Comparison of ENCODE assay signal across 8 cellular contexts in the genomic region with DNA sequence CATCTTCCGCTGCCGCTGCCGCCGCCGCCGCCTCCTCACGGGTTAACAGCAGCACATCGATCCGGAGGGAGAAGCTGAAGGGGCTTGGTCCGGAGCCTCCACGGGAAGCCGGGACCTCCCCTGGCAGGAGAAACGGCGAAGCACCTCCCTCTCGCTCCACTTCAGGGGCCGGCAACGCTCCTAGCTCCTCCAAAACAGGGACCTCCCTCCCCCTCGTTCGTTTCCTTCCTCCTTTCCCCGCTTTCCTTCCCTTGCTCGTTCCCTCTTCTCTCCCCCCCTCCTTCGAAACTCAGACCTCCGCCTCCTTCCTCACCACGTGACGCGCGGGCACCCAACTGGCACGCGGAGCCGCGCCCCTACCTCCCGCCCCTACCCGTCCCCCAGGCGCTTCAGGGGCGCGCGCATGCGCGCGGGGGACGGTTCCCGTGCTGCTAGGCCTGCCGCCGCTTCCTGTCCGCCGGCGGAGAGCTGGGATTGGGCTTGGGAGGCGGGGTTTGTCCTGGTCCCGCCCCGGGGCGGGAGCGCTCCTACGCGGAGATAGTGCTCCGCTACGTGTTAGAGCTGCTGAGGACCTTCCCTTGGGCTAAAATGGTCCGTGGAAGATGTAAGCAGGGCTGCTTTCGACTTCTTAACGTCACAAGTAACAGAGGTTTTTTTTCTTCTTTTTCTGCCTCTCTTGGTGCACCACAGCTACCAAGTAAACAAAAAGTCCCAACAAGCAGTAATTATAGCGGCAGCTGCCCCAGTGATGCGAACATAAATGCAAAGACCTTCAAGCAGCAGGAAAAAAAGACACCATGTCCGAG. TPM values are rescaled to one million over a fixed set of nuclear protein-coding genes. Genes with fewer than 3 reads are reported as not detected.
DNase-seq lines count a peak whose midpoint lies in the region; FAIRE-seq and TF ChIP-seq lines count a peak whose summit lies in the region.

Gene ADAM10 (minus strand): TSS at position 176 of the 806 bp plus-strand sequence. CDS start 173 bp downstream, at position 3.

- H3K36me3 ChIP-seq in HEK293 (ENCODE audit: control insufficient read depth in 2 of 2, insufficient read depth in 1 of 2, low read length in 2 of 2) (no peaks in the 10 kb centered on the region), neutrophil (no peaks in the 10 kb centered on the region)

- no peaks in the 10 kb centered on the region for H3K27me3 ChIP-seq in neutrophil

- FAIRE-seq in frontal cortex (lab: Jason Lieb, UNC) = no peak

- peak within 1 kb of the TSS; percentile 93 for H3K27ac ChIP-seq in HEK293 (ENCODE audit: extremely low read depth, low read depth, low read length)
- H3K27ac ChIP-seq in neutrophil = peak within 1 kb of the TSS; percentile 93
- H3K27ac ChIP-seq in substantia nigra (ENCODE audit: low read depth, low read length, poor library complexity, severe bottlenecking) = peak within 1 kb of the TSS; percentile 96

- in situ Hi-C loops in SK-MEL-5 (cut with HindIII; ENCODE audit: low pct_unique_long_range_greater_than_20kb, low sequenced_read_pairs) = no loop called here

- H3K9me3 ChIP-seq in HEK293 (ENCODE audit: control insufficient read depth, insufficient read depth, low read depth, low read length) (no peaks in the 10 kb centered on the region), neutrophil (no peaks in the 10 kb centered on the region)

- H3K4me1 ChIP-seq in HEK293 (ENCODE audit: control insufficient read depth, insufficient read depth, low read length) (0 out of 2 replicates have a peak, but pooled peaks cover 6% of the 10 kb centered on the region), neutrophil (ENCODE audit: control insufficient read depth in 1 of 2, insufficient read depth in 1 of 2, low read depth in 1 of 2, low read length in 1 of 2) (peaks cover 34% of the 10 kb centered on the region in 2 experiments)

- DNase-seq in GDM1 (lab: John Stamatoyannopoulos, UW) = peak; percentile 100
- DNase-seq in MV-4-11 (lab: John Stamatoyannopoulos, UW) = peak; percentile 99
- peak; percentile 97 for DNase-seq in SK-MEL-5 (ENCODE audit: low read depth, low spot score)
- DNase-seq in activated naive CD4-positive, alpha-beta T cell treated with Interleukin-2 at 50 U/mL for 16 hours = peak; percentile 99
- peak; percentile 95 to 98 for DNase-seq in frontal cortex (ENCODE audit: low spot score in 2 of 2)
- DNase-seq in substantia nigra (lab: John Stamatoyannopoulos, UW) = peak; percentile 92 to 100 (median 99)

- POLR2A ChIA-PET in HEK293 (lab: Yijun Ruan, JAX) = interaction anchor here (0.6 to 5.1 kb wide), 7 partner anchors 17 to 418 kb away, joined by 3 to 62 read pairs (median 3); partner anchors contain the start of genes MINDY2 and SLTM

- TF ChIP-seq CTCF in HEK293 (tag by site-specific recombination; IDR thresholded peaks at IDR 0.05) (no peak), neutrophil (IDR thresholded peaks at IDR 0.05) (peak; percentile 42)

- CTCF ChIA-PET in HEK293 (lab: Yijun Ruan, JAX) = interaction anchor here (0.6 to 1.4 kb wide), 4 partner anchors 11 to 439 kb away, joined by 3 to 5 read pairs (median 4); partner anchors contain the start of gene MINDY2

- H3K4me3 ChIP-seq in HEK293 (ENCODE audit: low read depth, low read length) = peak within 1 kb of the TSS; percentile 87
- H3K4me3 ChIP-seq in neutrophil (ENCODE audit: low read depth in 1 of 2, low read length in 1 of 2) = peak within 1 kb of the TSS; percentile 96 to 99

TF ChIP-seq in HEK293, 187 proteins besides CTCF, POLR2A, EP300 and RAD21 (continues in another document):
- no peak for TF ChIP-seq ZNF157 (tag by site-specific recombination; IDR thresholded peaks at IDR 0.05)
- TF ChIP-seq, protein P1, sequence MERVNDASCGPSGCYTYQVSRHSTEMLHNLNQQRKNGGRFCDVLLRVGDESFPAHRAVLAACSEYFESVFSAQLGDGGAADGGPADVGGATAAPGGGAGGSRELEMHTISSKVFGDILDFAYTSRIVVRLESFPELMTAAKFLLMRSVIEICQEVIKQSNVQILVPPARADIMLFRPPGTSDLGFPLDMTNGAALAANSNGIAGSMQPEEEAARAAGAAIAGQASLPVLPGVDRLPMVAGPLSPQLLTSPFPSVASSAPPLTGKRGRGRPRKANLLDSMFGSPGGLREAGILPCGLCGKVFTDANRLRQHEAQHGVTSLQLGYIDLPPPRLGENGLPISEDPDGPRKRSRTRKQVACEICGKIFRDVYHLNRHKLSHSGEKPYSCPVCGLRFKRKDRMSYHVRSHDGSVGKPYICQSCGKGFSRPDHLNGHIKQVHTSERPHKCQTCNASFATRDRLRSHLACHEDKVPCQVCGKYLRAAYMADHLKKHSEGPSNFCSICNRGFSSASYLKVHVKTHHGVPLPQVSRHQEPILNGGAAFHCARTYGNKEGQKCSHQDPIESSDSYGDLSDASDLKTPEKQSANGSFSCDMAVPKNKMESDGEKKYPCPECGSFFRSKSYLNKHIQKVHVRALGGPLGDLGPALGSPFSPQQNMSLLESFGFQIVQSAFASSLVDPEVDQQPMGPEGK (tag by site-specific recombination; IDR thresholded peaks at IDR 0.05) = peak; percentile 92
- no peak for TF ChIP-seq GFI1B (tag by site-specific recombination; IDR thresholded peaks at IDR 0.05)
- TF ChIP-seq ATF2 (tag by site-specific recombination; IDR thresholded peaks at IDR 0.05; ENCODE audit: low read depth) = no peak
- no peak for TF ChIP-seq ZNF302 (tag by site-specific recombination; IDR thresholded peaks at IDR 0.05; ENCODE audit: low read depth)
- peak; percentile 52 for TF ChIP-seq PRDM10 (tag by site-specific recombination; IDR thresholded peaks at IDR 0.05)
- no peak for TF ChIP-seq ZBTB8A (tag by site-specific recombination; IDR thresholded peaks at IDR 0.05)
- TF ChIP-seq ZNF610 (tag by site-specific recombination; IDR thresholded peaks at IDR 0.05; ENCODE audit: borderline replicate concordance) = no peak
- no peak for TF ChIP-seq YY1 (tag by site-specific recombination; IDR thresholded peaks at IDR 0.05)
- peak; percentile 55 for TF ChIP-seq GLIS1 (tag by site-specific recombination; IDR thresholded peaks at IDR 0.05)
- no peak for TF ChIP-seq ZNF580 (tag by site-specific recombination; IDR thresholded peaks at IDR 0.05)
- TF ChIP-seq ZNF560 (tag by site-specific recombination; IDR thresholded peaks at IDR 0.05; ENCODE audit: borderline replicate concordance) = no peak
- TF ChIP-seq, protein P2, sequence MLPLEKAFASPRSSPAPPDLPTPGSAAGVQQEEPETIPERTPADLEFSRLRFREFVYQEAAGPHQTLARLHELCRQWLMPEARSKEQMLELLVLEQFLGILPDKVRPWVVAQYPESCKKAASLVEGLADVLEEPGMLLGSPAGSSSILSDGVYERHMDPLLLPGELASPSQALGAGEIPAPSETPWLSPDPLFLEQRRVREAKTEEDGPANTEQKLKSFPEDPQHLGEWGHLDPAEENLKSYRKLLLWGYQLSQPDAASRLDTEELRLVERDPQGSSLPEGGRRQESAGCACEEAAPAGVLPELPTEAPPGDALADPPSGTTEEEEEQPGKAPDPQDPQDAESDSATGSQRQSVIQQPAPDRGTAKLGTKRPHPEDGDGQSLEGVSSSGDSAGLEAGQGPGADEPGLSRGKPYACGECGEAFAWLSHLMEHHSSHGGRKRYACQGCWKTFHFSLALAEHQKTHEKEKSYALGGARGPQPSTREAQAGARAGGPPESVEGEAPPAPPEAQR (tag by site-specific recombination; IDR thresholded peaks at IDR 0.05) = no peak
- TF ChIP-seq ZNF473 (tag by site-specific recombination; IDR thresholded peaks at IDR 0.05) = no peak

RNA-seq across cellular contexts. Expression of gene ADAM10, which starts in this region (rescaled TPM):
- total RNA-seq in SK-MEL-5 (2014; rRNA removed; shearing (Covaris generic)) = 132 and 144 TPM in 2 replicates
- 90.4 and 95.2 TPM in 2 replicates for polyA plus RNA-seq in SK-MEL-5 (2015; cell fraction: cytosol; rRNA removed)
- 18.7 and 19.3 TPM in 2 replicates for polyA plus RNA-seq in SK-MEL-5 (2015; cell fraction: nucleus; rRNA removed)
- 84.4 TPM for total RNA-seq in frontal cortex

Comparison
In these comparisons a context has a peak if more than half of its experiments do, and no peak if none do; other contexts are left out.
1. Peak in every context shown above with its lines: DNase-seq, H3K4me3 ChIP-seq and H3K27ac ChIP-seq.